In genomic region chr1:151534662-151535278, GRCh38 we compare ENCODE assay signal across 8 cellular contexts. TPM values are rescaled to one million over a fixed set of nuclear protein-coding genes. Genes with fewer than 3 reads are reported as not detected.
DNase-seq lines count a peak whose midpoint lies in the region; ATAC-seq and TF ChIP-seq lines count a peak whose summit lies in the region.

No MANE protein-coding gene starts in this region.

- TF ChIP-seq CTCF in glutamatergic neuron (IDR thresholded peaks at IDR 0.05; ENCODE audit: partially characterized antibody, unreplicated experiment) (peak; percentile 75), prostate gland (IDR thresholded peaks at IDR 0.05) (peak; percentile 56 to 84 (median 74))

- WGBS in prostate gland = 56% methylated on average over 12 of the region's 12 CpGs

- intact Hi-C loops in activated naive CD4-positive, alpha-beta T cell treated with anti-CD3 and anti-CD28 coated beads for 36 hours (cut with micrococcal nuclease) = loop anchor here (1.0 kb wide), 2 partner anchors 201 to 302 kb away; no protein-coding TSS in a partner anchor
- intact Hi-C loops in prostate gland (cut with DNase I) = loop anchor here (2.0 to 10.0 kb wide), 4 partner anchors 60 to 230 kb away; no protein-coding TSS in a partner anchor

- CTCF ChIA-PET in activated naive CD4-positive, alpha-beta T cell treated with anti-CD3 and anti-CD28 coated beads for 36 hours (lab: Charles Lee) = interaction anchor here (0.7 to 2.8 kb wide), 5 partner anchors 13 to 381 kb away, joined by 3 to 8 read pairs (median 3); partner anchors contain the start of gene CGN

- DNase-seq in Daoy (ENCODE audit: low read depth) (peak; percentile 80), LHCN-M2 (ENCODE audit: low read depth) (peak; percentile 68), glutamatergic neuron (peak; percentile 92), prostate gland (ENCODE audit: low spot score) (peak; percentile 73)
- DNase-seq in activated naive CD4-positive, alpha-beta T cell treated with anti-CD3 and anti-CD28 coated beads for 36 hours = peak; percentile 91

- H3K27me3 ChIP-seq in prostate gland (replicated peaks; ENCODE audit: insufficient read depth) = no peaks in the 10 kb centered on the region

- no peaks in the 10 kb centered on the region for H3K36me3 Mint-ChIP-seq in activated naive CD4-positive, alpha-beta T cell treated with anti-CD3 and anti-CD28 coated beads for 36 hours (ENCODE audit: low read depth)
- H3K36me3 Mint-ChIP-seq in glutamatergic neuron (ENCODE audit: unreplicated experiment) = no peaks in the 10 kb centered on the region

- no peak overlapping the region for H3K4me3 Mint-ChIP-seq in activated naive CD4-positive, alpha-beta T cell treated with anti-CD3 and anti-CD28 coated beads for 36 hours
- no peak overlapping the region for H3K4me3 Mint-ChIP-seq in glutamatergic neuron (ENCODE audit: unreplicated experiment)

- no peaks in the 10 kb centered on the region for H3K36me3 ChIP-seq in prostate gland

- no peaks in the 10 kb centered on the region for H3K9me3 Mint-ChIP-seq in activated naive CD4-positive, alpha-beta T cell treated with anti-CD3 and anti-CD28 coated beads for 36 hours
- H3K9me3 Mint-ChIP-seq in glutamatergic neuron (ENCODE audit: unreplicated experiment) = no peaks in the 10 kb centered on the region

- H3K27ac ChIP-seq in prostate gland = no peak overlapping the region

- H3K4me1 Mint-ChIP-seq in activated naive CD4-positive, alpha-beta T cell treated with anti-CD3 and anti-CD28 coated beads for 36 hours (ENCODE audit: low read depth) = peaks cover 1% of the 10 kb centered on the region
- no peaks in the 10 kb centered on the region for H3K4me1 Mint-ChIP-seq in glutamatergic neuron (ENCODE audit: low read depth, unreplicated experiment)

- no peak overlapping the region for H3K4me3 ChIP-seq in prostate gland

- H3K27me3 Mint-ChIP-seq in activated naive CD4-positive, alpha-beta T cell treated with anti-CD3 and anti-CD28 coated beads for 36 hours (ENCODE audit: low read depth) = no peaks in the 10 kb centered on the region
- peaks cover 1% of the 10 kb centered on the region for H3K27me3 Mint-ChIP-seq in glutamatergic neuron (ENCODE audit: unreplicated experiment)

- H3K9me3 ChIP-seq in prostate gland = no peaks in the 10 kb centered on the region

- H3K4me1 ChIP-seq in prostate gland (replicated peaks) = peaks cover 4% of the 10 kb centered on the region

- no peak for TF ChIP-seq POLR2A in prostate gland (IDR thresholded peaks at IDR 0.05)

- H3K27ac Mint-ChIP-seq in activated naive CD4-positive, alpha-beta T cell treated with anti-CD3 and anti-CD28 coated beads for 36 hours = no peak overlapping the region
- H3K27ac Mint-ChIP-seq in glutamatergic neuron (ENCODE audit: unreplicated experiment) = no peak overlapping the region

- peak; percentile 78 for ATAC-seq in SK-N-SH treated with all-trans-retinoic acid at 6 μM for 48 hours
- no peak for ATAC-seq in HG03025 (IDR thresholded peaks at IDR 0.05; ENCODE audit: low FRiP score, unreplicated experiment)
- no peak for ATAC-seq in HG03095 (IDR thresholded peaks at IDR 0.05; ENCODE audit: unreplicated experiment)

TF ChIP-seq in SK-N-SH treated with all-trans-retinoic acid at 6 μM for 48 hours, 23 proteins besides CTCF, POLR2A, EP300 and RAD21:
- TF ChIP-seq SNAI2 (CRISPR knock-in tag; IDR thresholded peaks at IDR 0.05) (no peak), TCF4 (CRISPR knock-in tag; IDR thresholded peaks at IDR 0.05; ENCODE audit: borderline replicate concordance) (no peak), TOX (CRISPR knock-in tag; IDR thresholded peaks at IDR 0.05; ENCODE audit: borderline replicate concordance) (no peak), OSR1 (CRISPR knock-in tag; IDR thresholded peaks at IDR 0.05) (no peak), ZNF8 (CRISPR knock-in tag; IDR thresholded peaks at IDR 0.05) (no peak), ZFP30 (CRISPR knock-in tag; IDR thresholded peaks at IDR 0.05) (no peak), ESRRG (CRISPR knock-in tag; IDR thresholded peaks at IDR 0.05) (no peak), GLIS3 (CRISPR knock-in tag; IDR thresholded peaks at IDR 0.05) (no peak), CREB5 (CRISPR knock-in tag; IDR thresholded peaks at IDR 0.05; ENCODE audit: low read depth) (no peak), PATZ1 (CRISPR knock-in tag; IDR thresholded peaks at IDR 0.05; ENCODE audit: borderline replicate concordance) (no peak), TSHZ2 (CRISPR knock-in tag; IDR thresholded peaks at IDR 0.05) (no peak)

RNA-seq across cellular contexts. Expression of gene TUFT1, which starts 5.3 kb away (rescaled TPM):
- 17.9 and 19.4 TPM in 2 replicates for total RNA-seq in Daoy (2014; rRNA removed; shearing (Covaris generic))
- total RNA-seq in LHCN-M2 (2014; rRNA removed) (7.8 and 7.9 TPM in 2 replicates), glutamatergic neuron (ENCODE audit: unreplicated experiment) (7.0 TPM), prostate gland (10 to 100 TPM; 15.2 to 29.0 TPM)
- 17.2 TPM for polyA plus RNA-seq in LHCN-M2 (2012)
- total RNA-seq in activated naive CD4-positive, alpha-beta T cell treated with anti-CD3 and anti-CD28 coated beads for 36 hours = 1 to 10 TPM; 2.3 to 2.8 TPM

RNA-seq across cellular contexts. Expression of gene CGN, which starts 23.6 kb away (rescaled TPM):
- total RNA-seq in Daoy (2014; rRNA removed; shearing (Covaris generic)) = 3.5 and 4.1 TPM in 2 replicates
- total RNA-seq in LHCN-M2 (2014; rRNA removed) (0.06 and 0.34 TPM in 2 replicates), glutamatergic neuron (ENCODE audit: unreplicated experiment) (2.0 TPM), prostate gland (10 to 100 TPM; 23.2 to 37.5 TPM)
- 0.16 TPM for polyA plus RNA-seq in LHCN-M2 (2012)
- total RNA-seq in activated naive CD4-positive, alpha-beta T cell treated with anti-CD3 and anti-CD28 coated beads for 36 hours = 1 to 10 TPM in 1 of 2 experiments, under 1 TPM in 1; 0.62 to 1.5 TPM
